Comparison of ENCODE assay signal across 14 cellular contexts in the genomic region with DNA sequence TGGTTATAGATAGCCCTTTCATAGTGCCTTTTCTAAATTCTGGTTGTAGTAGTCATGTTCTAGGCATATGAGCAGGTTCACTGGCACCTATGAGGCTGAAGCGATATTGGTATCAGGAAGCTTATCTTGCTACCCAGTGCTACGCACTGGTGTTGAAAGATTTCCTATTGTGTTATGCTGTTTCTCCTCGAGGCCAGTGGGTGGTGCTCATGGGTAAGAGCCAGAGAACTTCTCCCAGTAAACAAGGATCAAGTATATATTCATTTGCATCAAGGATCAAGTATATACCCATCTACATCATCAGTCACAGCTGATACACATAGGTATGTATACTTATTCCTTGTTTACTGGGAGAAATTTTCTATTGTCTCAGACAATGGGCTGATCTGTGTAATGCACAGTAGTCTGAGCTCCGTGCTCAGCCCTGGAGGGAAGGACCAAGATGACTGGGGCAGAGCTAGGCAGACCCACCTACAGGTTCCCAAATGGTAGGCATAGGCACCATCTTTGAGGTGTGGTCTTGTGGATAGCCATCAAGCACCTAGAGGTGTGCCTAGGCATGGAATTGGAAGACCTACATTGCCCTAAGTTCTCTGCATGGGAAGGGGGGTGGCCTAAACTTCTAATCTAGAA.
DNase-seq lines count a peak whose midpoint lies in the region; ATAC-seq and TF ChIP-seq lines count a peak whose summit lies in the region.
"Had no signal": no experiment of that assay in that cellular context is flagged by ENCODE, and none has a peak within 500 bp of the region (broad histone marks: within the 10 kb centered on the region; RNA-seq: fewer than 3 reads in every experiment).

No MANE protein-coding gene starts in this region.

- DNase-seq in DND-41 (no peak), HEK293T (ENCODE audit: extremely low spot score) (peak; percentile 35), WTC11 (ENCODE audit: low spot score) (no peak), medulla oblongata (ENCODE audit: extremely low spot score) (peak; percentile 52)
- DNase-seq in stimulated activated naive B cell treated with anti-CD40 and anti-IgM and Interleukin-4, amounts not matched to agents 10 μg/mL and 1 μg/mL and 100 μg/mL, for 72 hours: no peak
- no peak for DNase-seq in activated naive CD8-positive, alpha-beta T cell treated with anti-CD3 and anti-CD28 coated beads for 36 hours
- DNase-seq: activated CD4-positive, alpha-beta T cell treated with anti-CD3 and anti-CD28 coated beads, Interleukin-2, amount 50 U/mL, for 48 hours; activated naive CD4-positive, alpha-beta T cell treated with anti-CD3 and anti-CD28 coated beads for 36 hours; CD4-positive, alpha-beta T cell; NCI-H1436 treated with DMSO at 0.1 percent for 48 hours had no signal

- CTCF ChIA-PET in HEK293T (lab: Yijun Ruan, JAX): interaction anchor here (0.7 kb wide), 1 partner anchor 178 kb away, joined by 3 read pairs; no protein-coding TSS in a partner anchor
- CTCF ChIA-PET in WTC11 (lab: Charles Lee): interaction anchor here (0.5 to 2.3 kb wide), 16 partner anchors 8 to 605 kb away, joined by 3 to 13 read pairs (median 3); a partner anchor contains a TSS

- peaks cover 16% of the 10 kb centered on the region for H3K36me3 Mint-ChIP-seq in WTC11
- H3K36me3 Mint-ChIP-seq in stimulated activated naive B cell treated with anti-CD40 and anti-IgM and Interleukin-4, amounts not matched to agents 10 μg/mL and 1 μg/mL and 100 μg/mL, for 72 hours: no peaks in the 10 kb centered on the region
- H3K36me3 Mint-ChIP-seq in activated naive CD8-positive, alpha-beta T cell treated with anti-CD3 and anti-CD28 coated beads for 36 hours: no peaks in the 10 kb centered on the region

- H3K27me3 ChIP-seq in DND-41 (ENCODE audit: insufficient read depth, low read length, poor library complexity): no peaks in the 10 kb centered on the region
- H3K27me3 ChIP-seq: right atrium auricular region had no signal

- peaks cover 28% of the 10 kb centered on the region for H3K9me3 Mint-ChIP-seq in WTC11
- peaks cover 16 to 31% of the 10 kb centered on the region in 2 donors for H3K9me3 Mint-ChIP-seq in stimulated activated naive B cell treated with anti-CD40 and anti-IgM and Interleukin-4, amounts not matched to agents 10 μg/mL and 1 μg/mL and 100 μg/mL, for 72 hours
- H3K9me3 Mint-ChIP-seq in activated naive CD8-positive, alpha-beta T cell treated with anti-CD3 and anti-CD28 coated beads for 36 hours: peaks cover 34% of the 10 kb centered on the region

- peaks cover 37% of the 10 kb centered on the region for H3K9me3 ChIP-seq in DND-41 (ENCODE audit: insufficient read depth, low read length, severe bottlenecking)

- ATAC-seq in DND-41 (ENCODE audit: insufficient read depth, low read depth): no peak
- ATAC-seq in WTC11: peak; percentile 99
- ATAC-seq in HG03460 (IDR thresholded peaks at IDR 0.05; ENCODE audit: unreplicated experiment): no peak
- no peak for ATAC-seq in GM18868 (IDR thresholded peaks at IDR 0.05; ENCODE audit: unreplicated experiment)
- no peak for ATAC-seq in stimulated activated naive B cell treated with anti-CD40 and anti-IgM and Interleukin-4, amounts not matched to agents 10 μg/mL and 1 μg/mL and 100 μg/mL, for 72 hours (replicated peaks)

- POLR2A ChIA-PET in HEK293T (lab: Yijun Ruan, JAX): no interaction called here
- POLR2A ChIA-PET in WTC11 (lab: Charles Lee): no interaction called here

- no peak overlapping the region for H2AFZ ChIP-seq in DND-41 (ENCODE audit: low read depth, low read length)

- no peak overlapping the region for H3K4me2 ChIP-seq in DND-41 (ENCODE audit: insufficient read depth, low read length)

- H3K27ac ChIP-seq in DND-41 (ENCODE audit: low read length): no peak overlapping the region
- H3K27ac ChIP-seq: right atrium auricular region had no signal

- H3K27me3 Mint-ChIP-seq in WTC11 (ENCODE audit: low read depth): no peaks in the 10 kb centered on the region
- H3K27me3 Mint-ChIP-seq in stimulated activated naive B cell treated with anti-CD40 and anti-IgM and Interleukin-4, amounts not matched to agents 10 μg/mL and 1 μg/mL and 100 μg/mL, for 72 hours: no peaks in the 10 kb centered on the region
- H3K27me3 Mint-ChIP-seq in activated naive CD8-positive, alpha-beta T cell treated with anti-CD3 and anti-CD28 coated beads for 36 hours: no peaks in the 10 kb centered on the region
- H3K27me3 Mint-ChIP-seq: CD4-positive, alpha-beta T cell had no signal

- H3K4me3 Mint-ChIP-seq in WTC11: no peak overlapping the region
- no peak overlapping the region for H3K4me3 Mint-ChIP-seq in stimulated activated naive B cell treated with anti-CD40 and anti-IgM and Interleukin-4, amounts not matched to agents 10 μg/mL and 1 μg/mL and 100 μg/mL, for 72 hours
- no peak overlapping the region for H3K4me3 Mint-ChIP-seq in activated naive CD8-positive, alpha-beta T cell treated with anti-CD3 and anti-CD28 coated beads for 36 hours
- H3K4me3 Mint-ChIP-seq: activated naive CD4-positive, alpha-beta T cell treated with anti-CD3 and anti-CD28 coated beads for 36 hours; CD4-positive, alpha-beta T cell; T-helper 1 cell treated with Interleukin-12 subunit alpha and Interleukin-12 subunit beta and Interleukin-4 antibody, amounts not matched to agents 30 μg/mL and 1 μg/mL, for 36 hours had no signal

- H3K36me3 ChIP-seq in DND-41 (ENCODE audit: insufficient read depth, low read length): no peaks in the 10 kb centered on the region
- H3K36me3 ChIP-seq: right atrium auricular region had no signal

- no peaks in the 10 kb centered on the region for H3K4me1 Mint-ChIP-seq in WTC11
- no peaks in the 10 kb centered on the region for H3K4me1 Mint-ChIP-seq in stimulated activated naive B cell treated with anti-CD40 and anti-IgM and Interleukin-4, amounts not matched to agents 10 μg/mL and 1 μg/mL and 100 μg/mL, for 72 hours
- no peaks in the 10 kb centered on the region for H3K4me1 Mint-ChIP-seq in activated naive CD8-positive, alpha-beta T cell treated with anti-CD3 and anti-CD28 coated beads for 36 hours

- TF ChIP-seq CTCF in DND-41 (IDR thresholded peaks at IDR 0.05; ENCODE audit: borderline replicate concordance, extremely low read depth, low read length, poor library complexity, severe bottlenecking): peak; percentile 22
- TF ChIP-seq CTCF in WTC11 (IDR thresholded peaks at IDR 0.05): peak; percentile 46

- no peak overlapping the region for H3K4me3 ChIP-seq in DND-41 (ENCODE audit: low read depth in 1 of 2, low read length in 2 of 2)
- H3K4me3 ChIP-seq: right atrium auricular region had no signal

- H3K9ac ChIP-seq in DND-41 (ENCODE audit: low read depth, low read length): no peak overlapping the region

- no peaks in the 10 kb centered on the region for H3K4me1 ChIP-seq in DND-41 (ENCODE audit: insufficient read depth, low read length)
- H3K4me1 ChIP-seq: right atrium auricular region had no signal

- no peak overlapping the region for H3K27ac Mint-ChIP-seq in WTC11
- H3K27ac Mint-ChIP-seq in stimulated activated naive B cell treated with anti-CD40 and anti-IgM and Interleukin-4, amounts not matched to agents 10 μg/mL and 1 μg/mL and 100 μg/mL, for 72 hours: no peak overlapping the region
- no peak overlapping the region for H3K27ac Mint-ChIP-seq in activated naive CD8-positive, alpha-beta T cell treated with anti-CD3 and anti-CD28 coated beads for 36 hours
- H3K27ac Mint-ChIP-seq: activated naive CD4-positive, alpha-beta T cell treated with anti-CD3 and anti-CD28 coated beads for 36 hours; CD4-positive, alpha-beta T cell; T-helper 1 cell treated with Interleukin-12 subunit alpha and Interleukin-12 subunit beta and Interleukin-4 antibody, amounts not matched to agents 30 μg/mL and 1 μg/mL, for 36 hours had no signal

- no peaks in the 10 kb centered on the region for H4K20me1 ChIP-seq in DND-41 (ENCODE audit: insufficient read depth, low read length)

- no peaks in the 10 kb centered on the region for H3K79me2 ChIP-seq in DND-41 (ENCODE audit: insufficient read depth, low read length)

TF ChIP-seq in HEK293T, 16 proteins besides CTCF, POLR2A, EP300 and RAD21:
- TF ChIP-seq TARDBP (IDR thresholded peaks at IDR 0.05): no peak
- no peak for TF ChIP-seq NFRKB (IDR thresholded peaks at IDR 0.05)
- no peak for TF ChIP-seq ELF4 (IDR thresholded peaks at IDR 0.05)
- no peak for TF ChIP-seq BHLHE40 (IDR thresholded peaks at IDR 0.05; ENCODE audit: borderline replicate concordance)

TF ChIP-seq in WTC11, 78 proteins besides CTCF, POLR2A, EP300 and RAD21:
- TF ChIP-seq ZNF219 (CRISPR knock-in tag; IDR thresholded peaks at IDR 0.05; ENCODE audit: borderline replicate concordance) (no peak), NR3C1 (CRISPR knock-in tag; conservative IDR thresholded peaks at IDR 0.05; ENCODE audit: low read depth) (no peak), GABPB1 (CRISPR knock-in tag; IDR thresholded peaks at IDR 0.05) (no peak)

Comparison
In these comparisons a context has a peak if more than half of its experiments do, and no peak if none do; other contexts are left out.
1. DNase-seq: peak in HEK293T (single experiment) and medulla oblongata (single experiment); none in DND-41 (single experiment), WTC11 (single experiment), stimulated activated naive B cell treated with anti-CD40 and anti-IgM and Interleukin-4, amounts not matched to agents 10 μg/mL and 1 μg/mL and 100 μg/mL, for 72 hours (single experiment) and activated naive CD8-positive, alpha-beta T cell treated with anti-CD3 and anti-CD28 coated beads for 36 hours (single experiment).